22 cellular contexts compared by ENCODE assay signal in the genomic region with DNA sequence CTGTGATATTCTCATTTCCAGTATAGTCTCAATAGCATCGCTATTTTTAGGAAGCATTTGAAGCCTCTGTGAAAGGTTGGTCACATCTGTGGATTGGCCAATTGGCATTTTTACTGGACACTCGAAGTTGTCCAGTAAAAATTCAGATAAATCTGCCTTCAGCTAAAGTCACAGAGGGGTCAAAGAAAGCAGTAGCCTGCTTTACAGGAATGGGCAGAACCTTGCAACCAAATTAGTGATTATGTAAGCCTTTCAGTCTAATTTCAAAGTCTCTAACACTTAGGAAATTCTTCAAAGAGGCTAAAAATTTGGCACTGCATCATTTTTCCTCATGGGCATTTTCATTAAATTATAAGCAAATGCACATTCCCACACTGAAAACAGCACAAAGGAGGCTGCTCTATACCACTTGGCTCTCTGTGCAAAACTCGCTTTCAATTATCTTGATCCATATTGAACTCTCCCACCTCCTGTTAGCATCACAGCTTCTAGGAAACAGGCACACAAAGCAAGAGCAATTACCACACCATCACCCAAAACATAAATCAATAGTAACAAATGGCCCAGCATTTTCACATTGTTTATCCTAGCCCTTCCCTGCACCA.
DNase-seq lines count a peak whose midpoint lies in the region.
"Had no signal": no experiment of that assay in that cellular context is flagged by ENCODE, and none has a peak within 500 bp of the region (broad histone marks: within the 10 kb centered on the region; RNA-seq: fewer than 3 reads in every experiment).

No MANE protein-coding gene starts in this region.

- H4K8ac ChIP-seq in mesenchymal stem cell (ENCODE audit: low read length), result no peak overlapping the region

- no peaks in the 10 kb centered on the region for H4K20me1 ChIP-seq in GM23248 (ENCODE audit: insufficient read depth)

- no peak overlapping the region for H2BK5ac ChIP-seq in mesenchymal stem cell (ENCODE audit: low read depth, low read length, poor library complexity, severe bottlenecking)

- H2BK120ac ChIP-seq in mesenchymal stem cell (ENCODE audit: low read depth, low read length), result no peak overlapping the region

- H3K4me2 ChIP-seq in GM23248 (ENCODE audit: unreplicated experiment), result no peak overlapping the region
- no peak overlapping the region for H3K4me2 ChIP-seq in mesenchymal stem cell (ENCODE audit: low read length, poor library complexity, severe bottlenecking)
- H3K4me2 ChIP-seq: A549 had no signal

- no peak overlapping the region for H3K4ac ChIP-seq in mesenchymal stem cell (ENCODE audit: low read depth in 1 of 2, low read length in 2 of 2)

- H3K23ac ChIP-seq in mesenchymal stem cell (ENCODE audit: low read length in 2 of 2), result no peak overlapping the region

- no peak overlapping the region for H2BK12ac ChIP-seq in mesenchymal stem cell (ENCODE audit: low read length in 2 of 2)

- H2BK15ac ChIP-seq in mesenchymal stem cell (ENCODE audit: low read depth, poor library complexity, severe bottlenecking), result no peak overlapping the region

- no peaks in the 10 kb centered on the region for H3K79me1 ChIP-seq in mesenchymal stem cell (replicated peaks; ENCODE audit: low read length, poor library complexity, severe bottlenecking)

- peaks cover 10% of the 10 kb centered on the region for H3K79me2 ChIP-seq in GM23248 (ENCODE audit: insufficient read depth)

- H3K9me3 ChIP-seq in GM23248 (ENCODE audit: low read depth), result no peaks in the 10 kb centered on the region
- peaks cover 11% of the 10 kb centered on the region for H3K9me3 ChIP-seq in mesenchymal stem cell (ENCODE audit: control insufficient read depth, low read length)
- H3K9me3 ChIP-seq in effector memory CD4-positive, alpha-beta T cell (ENCODE audit: control insufficient read depth, low read length), result no peaks in the 10 kb centered on the region

- no peak overlapping the region for H3K14ac ChIP-seq in mesenchymal stem cell (ENCODE audit: low read length in 2 of 2)

- no peak overlapping the region for H3K4me3 ChIP-seq in GM23248
- no peak overlapping the region for H3K4me3 ChIP-seq in mesenchymal stem cell (ENCODE audit: insufficient read depth in 1 of 2, low read depth in 1 of 2, low read length in 2 of 2)
- no peak overlapping the region for H3K4me3 ChIP-seq in effector memory CD4-positive, alpha-beta T cell (ENCODE audit: insufficient read depth, low read depth, low read length, poor library complexity, severe bottlenecking)
- H3K4me3 ChIP-seq: A549, SJCRH30 had no signal

- 0 out of 2 replicates have a peak overlapping the region, but pooled peaks have one; percentile 32 for H2AFZ ChIP-seq in GM23248
- H2AFZ ChIP-seq in mesenchymal stem cell (ENCODE audit: low read depth, low read length), result no peak overlapping the region

- H3K27me3 ChIP-seq in GM23248 (replicated peaks; ENCODE audit: insufficient read depth) (no peaks in the 10 kb centered on the region), mesenchymal stem cell (ENCODE audit: control insufficient read depth in 1 of 2, insufficient read depth in 1 of 2, low read length in 2 of 2) (no peaks in the 10 kb centered on the region)
- no peaks in the 10 kb centered on the region for H3K27me3 ChIP-seq in effector memory CD4-positive, alpha-beta T cell (replicated peaks; ENCODE audit: control insufficient read depth, insufficient read depth, low read length, poor library complexity, severe bottlenecking)
- H3K27me3 ChIP-seq: SJCRH30 had no signal

- H3F3A ChIP-seq in GM23248 (ENCODE audit: insufficient read depth), result peaks cover 15% of the 10 kb centered on the region

- peak; percentile 32 for DNase-seq in COR-L47 (lab: John Stamatoyannopoulos, UW)
- no peak for DNase-seq in GM23248
- peak; percentile 45 for DNase-seq in NCI-H748 treated with DMSO at 0.1 percent for 48 hours (lab: John Stamatoyannopoulos, UW)
- no peak for DNase-seq in mesenchymal stem cell
- DNase-seq in NCI-H526 (lab: John Stamatoyannopoulos, UW), result no peak
- no peak for DNase-seq in effector memory CD4-positive, alpha-beta T cell
- DNase-seq in HUDEP-2 (lab: John Stamatoyannopoulos, UW; ENCODE audit: unreplicated experiment in 76 of 76), result no peak
- no peak for DNase-seq in COLO829 (ENCODE audit: low spot score)
- DNase-seq: C1 segment of cervical spinal cord; CD4-positive, alpha-beta memory T cell; DND-41; H7; KBM-7; MM.1S; NCI-H187 treated with DMSO at 0.1 percent for 48 hours; NCI-H446; NCI-H524 treated with DMSO at 0.1 percent for 48 hours; NK-92 treated with Interleukin-12 subunit alpha and Interleukin-12 subunit beta, amount 100 ng/mL, for 24 hours; PC-3; SJCRH30; T-cell had no signal

- H3K4me1 ChIP-seq in GM23248 (ENCODE audit: insufficient read depth), result peaks cover 7% of the 10 kb centered on the region; the same call in 1 of the 2 replicates
- no peaks in the 10 kb centered on the region for H3K4me1 ChIP-seq in mesenchymal stem cell (ENCODE audit: control insufficient read depth, insufficient read depth, low read depth, low read length)
- H3K4me1 ChIP-seq in effector memory CD4-positive, alpha-beta T cell (ENCODE audit: control insufficient read depth, insufficient read depth, low read length, poor library complexity, severe bottlenecking), result no peaks in the 10 kb centered on the region
- H3K4me1 ChIP-seq: A549, SJCRH30 had no signal

- in situ Hi-C loops in GM23248 (cut with MboI), result no loop called here

- no peaks in the 10 kb centered on the region for H3K9me2 ChIP-seq in GM23248 (ENCODE audit: insufficient read depth)

- no peak overlapping the region for H3K27ac ChIP-seq in GM23248
- no peak overlapping the region for H3K27ac ChIP-seq in mesenchymal stem cell (ENCODE audit: low read length, poor library complexity, severe bottlenecking)
- no peak overlapping the region for H3K27ac ChIP-seq in effector memory CD4-positive, alpha-beta T cell (ENCODE audit: insufficient read depth, low read length, poor library complexity, severe bottlenecking)
- H3K27ac ChIP-seq: A549, SJCRH30 had no signal

- 57 to 58% methylated on average over 3 of the region's 3 CpGs for WGBS in GM23248 (ENCODE audit: low coverage in 1 of 2, low lambda C conversion rate in 2 of 2, missing lambda C conversion rate in 2 of 2), 2 experiments
- 92% methylated on average over 3 of the region's 3 CpGs for WGBS in mesenchymal stem cell

- no peak overlapping the region for H2AK5ac ChIP-seq in mesenchymal stem cell (ENCODE audit: low read length, severe bottlenecking)

- H3K36me3 ChIP-seq in GM23248 (ENCODE audit: low read depth) (no peaks in the 10 kb centered on the region), mesenchymal stem cell (ENCODE audit: control insufficient read depth in 1 of 2, insufficient read depth in 2 of 2, low read depth in 1 of 2, low read length in 2 of 2) (peaks cover 0 to 31% of the 10 kb centered on the region in 2 experiments)
- H3K36me3 ChIP-seq in effector memory CD4-positive, alpha-beta T cell (ENCODE audit: control insufficient read depth, insufficient read depth, low read length), result no peaks in the 10 kb centered on the region
- H3K36me3 ChIP-seq: SJCRH30 had no signal

- H3K18ac ChIP-seq in mesenchymal stem cell (ENCODE audit: low read depth in 1 of 2, low read length in 2 of 2), result no peak overlapping the region

- H4K91ac ChIP-seq in mesenchymal stem cell (ENCODE audit: low read length), result no peak overlapping the region

- H3K9ac ChIP-seq in GM23248 (no peak overlapping the region), mesenchymal stem cell (ENCODE audit: low read length) (peak overlapping the region; percentile 77)

Comparison
In these comparisons a context has a peak if more than half of its experiments do, and no peak if none do; other contexts are left out.
1. DNase-seq: peak in COR-L47 (single experiment) and NCI-H748 treated with DMSO at 0.1 percent for 48 hours (single experiment); none in GM23248 (single experiment), mesenchymal stem cell (single experiment), NCI-H526 (0 of 2), effector memory CD4-positive, alpha-beta T cell (0 of 3), HUDEP-2 (0 of 76) and COLO829 (single experiment).